Comparison of ENCODE assay signal across 10 cellular contexts in the genomic region with DNA sequence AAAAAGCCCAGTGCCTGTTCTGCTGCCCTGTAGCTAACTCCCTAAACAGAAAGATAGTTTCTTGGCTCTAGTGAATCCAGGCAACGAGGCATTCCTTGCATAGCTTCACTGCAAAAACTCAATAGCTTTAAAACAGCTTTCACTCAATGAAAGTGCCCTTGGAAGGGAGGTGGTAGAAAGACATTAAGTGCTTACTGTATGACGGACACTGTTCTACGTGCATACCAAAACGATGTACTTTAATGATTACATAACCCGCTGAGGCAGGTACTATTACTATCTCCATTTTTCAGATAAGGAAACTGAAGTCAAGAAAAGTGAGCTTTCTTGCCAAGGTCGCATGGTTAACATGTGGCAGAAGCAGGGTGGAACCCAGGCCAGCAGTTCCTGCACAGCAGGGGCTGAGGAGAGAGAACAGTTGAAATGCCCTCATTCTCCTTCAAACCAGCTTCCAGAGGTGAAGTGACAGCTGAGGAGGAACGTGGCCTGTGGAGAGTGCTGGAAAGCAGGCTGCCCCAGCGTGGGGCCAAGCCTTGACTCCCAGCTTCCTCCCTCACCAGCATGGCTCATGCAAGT.
DNase-seq lines count a peak whose midpoint lies in the region; TF ChIP-seq lines count a peak whose summit lies in the region.
"Had no signal": no experiment of that assay in that cellular context is flagged by ENCODE, and none has a peak within 500 bp of the region (broad histone marks: within the 10 kb centered on the region; RNA-seq: fewer than 3 reads in every experiment).

No MANE protein-coding gene starts in this region.

- peak; percentile 61 for DNase-seq in adipocyte (ENCODE audit: low read depth)
- DNase-seq in fibroblast of pulmonary artery (ENCODE audit: low read depth) = peak; percentile 36
- peak; percentile 39 for DNase-seq in osteoblast (ENCODE audit: insufficient read length, low spot score, missing footprints)
- DNase-seq in germinal center (ENCODE audit: low spot score) = no peak
- DNase-seq in NCI-H2029 (lab: John Stamatoyannopoulos, UW) = no peak
- DNase-seq in COLO829 (ENCODE audit: low spot score) = no peak
- DNase-seq in cerebellar cortex (ENCODE audit: low spot score) = no peak
- DNase-seq: activated CD4-positive, alpha-beta T cell treated with anti-CD3 and anti-CD28 coated beads, Interleukin-2, amount 10 ng/mL, durations not matched to agents 24 days and 14 days; hippocampal formation had no signal

- H4K20me1 ChIP-seq in osteoblast (ENCODE audit: insufficient read depth, low read length) = no peaks in the 10 kb centered on the region

- peak overlapping the region; percentile 60 for H3K4me2 ChIP-seq in osteoblast (ENCODE audit: insufficient read depth, low read length)

- peak overlapping the region; percentile 97 for H3K27ac ChIP-seq in ACC112 (ENCODE audit: low read depth, low read length)
- H3K27ac ChIP-seq in osteoblast (ENCODE audit: low read depth, low read length) = peak overlapping the region; percentile 89

- H3K27me3 ChIP-seq in ACC112 (ENCODE audit: insufficient read depth, low read length) (no peaks in the 10 kb centered on the region), adipocyte (replicated peaks; ENCODE audit: control insufficient read depth, insufficient read depth, low read length) (no peaks in the 10 kb centered on the region), osteoblast (ENCODE audit: insufficient read depth, low read length) (no peaks in the 10 kb centered on the region)

- no peak overlapping the region for H2AFZ ChIP-seq in ACC112 (ENCODE audit: low read length, unreplicated experiment)
- no peak overlapping the region for H2AFZ ChIP-seq in osteoblast (ENCODE audit: low read length)

- H3K36me3 ChIP-seq in ACC112 (ENCODE audit: insufficient read depth, low read length) (no peaks in the 10 kb centered on the region), adipocyte (ENCODE audit: control insufficient read depth, insufficient read depth, low read length, severe bottlenecking) (peaks cover 4% of the 10 kb centered on the region), osteoblast (ENCODE audit: insufficient read depth, low read length) (no peaks in the 10 kb centered on the region)

- TF ChIP-seq CTCF in fibroblast of pulmonary artery (IDR thresholded peaks at IDR 0.05; ENCODE audit: low read length, missing control alignments) (no peak), osteoblast (IDR thresholded peaks at IDR 0.05; ENCODE audit: extremely low read depth, low read depth, low read length) (no peak)

- H3K9me3 ChIP-seq in adipocyte (ENCODE audit: control insufficient read depth, low read length) = no peaks in the 10 kb centered on the region
- no peaks in the 10 kb centered on the region for H3K9me3 ChIP-seq in osteoblast (ENCODE audit: low read depth, low read length)

- H3K4me1 ChIP-seq in ACC112 (ENCODE audit: control insufficient read depth, insufficient read depth, low read length, unreplicated experiment) (peaks cover 60% of the 10 kb centered on the region), adipocyte (ENCODE audit: control insufficient read depth, insufficient read depth, low read length) (peaks cover 55% of the 10 kb centered on the region), osteoblast (ENCODE audit: insufficient read depth, low read length) (peaks cover 57% of the 10 kb centered on the region)

- no peak overlapping the region for H3K4me3 ChIP-seq in ACC112 (ENCODE audit: low read depth, low read length)
- H3K4me3 ChIP-seq in adipocyte (ENCODE audit: low read length) = peak overlapping the region; percentile 44
- H3K4me3 ChIP-seq in fibroblast of pulmonary artery (replicated peaks; ENCODE audit: low read depth, low read length) = no peak overlapping the region
- H3K4me3 ChIP-seq in osteoblast (ENCODE audit: insufficient read depth, low read length) = peak overlapping the region; percentile 27

- no peaks in the 10 kb centered on the region for H3K79me2 ChIP-seq in ACC112 (ENCODE audit: control insufficient read depth, insufficient read depth, low read length, unreplicated experiment)
- no peaks in the 10 kb centered on the region for H3K79me2 ChIP-seq in osteoblast (ENCODE audit: insufficient read depth, low read length)

- H3K9ac ChIP-seq in adipocyte (ENCODE audit: low read length) = peak overlapping the region; percentile 65

Comparison
In these comparisons a context has a peak if more than half of its experiments do, and no peak if none do; other contexts are left out.
1. H3K4me3 ChIP-seq: peak in adipocyte (single experiment) and osteoblast (single experiment); none in ACC112 (single experiment) and fibroblast of pulmonary artery (single experiment).
2. DNase-seq: peak in adipocyte (single experiment), fibroblast of pulmonary artery (single experiment) and osteoblast (single experiment); none in germinal center (single experiment), NCI-H2029 (single experiment), COLO829 (single experiment) and cerebellar cortex (single experiment).